In genomic region chr19:29941828-29942403, GRCh38 we compare ENCODE assay signal across 1 cellular context.
TF ChIP-seq lines count a peak whose summit lies in the region.

Gene URI1, plus strand, starts transcription at chr19:29942239. Its CDS starts 309 bp downstream, at chr19:29942548.

TF ChIP-seq in K562, 482 proteins besides CTCF, POLR2A, EP300 and RAD21 (continued from another document and continues in another):
- TF ChIP-seq DEAF1 (CRISPR knock-in tag; IDR thresholded peaks at IDR 0.05) (no peak), ZNF551 (CRISPR knock-in tag; IDR thresholded peaks at IDR 0.05) (no peak), NR2F6 (CRISPR knock-in tag; IDR thresholded peaks at IDR 0.05) (no peak), ZNF778 (CRISPR knock-in tag; IDR thresholded peaks at IDR 0.05) (no peak), ZNF384 (IDR thresholded peaks at IDR 0.05; ENCODE audit: low read depth, low read length) (no peak), HBP1 (CRISPR knock-in tag; IDR thresholded peaks at IDR 0.05) (no peak), RBM14 (IDR thresholded peaks at IDR 0.05; ENCODE audit: borderline replicate concordance, insufficient read depth, low read depth, low read length) (no peak), MCM5 (IDR thresholded peaks at IDR 0.05; ENCODE audit: low read depth) (no peak), NCOR1 (IDR thresholded peaks at IDR 0.05) (no peak), ZNF143 (CRISPR knock-in tag; IDR thresholded peaks at IDR 0.05) (no peak), ZNF431 (CRISPR knock-in tag; IDR thresholded peaks at IDR 0.05) (no peak), TAF9B (IDR thresholded peaks at IDR 0.05; ENCODE audit: partially characterized antibody) (peak; percentile 33), NCOA6 (IDR thresholded peaks at IDR 0.05) (no peak), UBTF (IDR thresholded peaks at IDR 0.05; ENCODE audit: borderline replicate concordance in 1 of 2, low read depth in 2 of 2, low read length in 2 of 2) (no peak), TCFL5 (CRISPR knock-in tag; conservative IDR thresholded peaks at IDR 0.05) (no peak), SOX6 (IDR thresholded peaks at IDR 0.05) (no peak), FOXK2 (conservative IDR thresholded peaks at IDR 0.05 in 1 of 2, IDR thresholded peaks at IDR 0.05 in 1 of 2; ENCODE audit: low read depth in 2 of 2) (peak in 1 of 2 experiments; percentile 37; a peak in 2 of 4 replicates), COPS2 (conservative IDR thresholded peaks at IDR 0.05) (no peak), ATF2 (CRISPR knock-in tag; IDR thresholded peaks at IDR 0.05) (no peak), RFX5 (IDR thresholded peaks at IDR 0.05; ENCODE audit: low read depth, low read length) (no peak), ZNF583 (CRISPR knock-in tag; IDR thresholded peaks at IDR 0.05) (no peak), PRPF4 (IDR thresholded peaks at IDR 0.05; ENCODE audit: insufficient read depth, low read depth, low read length, poor library complexity, severe bottlenecking) (no peak), AFF4 (CRISPR knock-in tag; IDR thresholded peaks at IDR 0.05) (no peak), ZNF212 (CRISPR knock-in tag; IDR thresholded peaks at IDR 0.05) (no peak), HINFP (tag; conservative IDR thresholded peaks at IDR 0.05; ENCODE audit: low read depth) (no peak), TBL1XR1 (IDR thresholded peaks at IDR 0.05; ENCODE audit: low read length in 2 of 2) (no peak), ETV6 (IDR thresholded peaks at IDR 0.05; ENCODE audit: borderline replicate concordance in 1 of 2, low read depth in 2 of 2, low read length in 1 of 2) (no peak), ETV6 (CRISPR knock-in tag; IDR thresholded peaks at IDR 0.05; ENCODE audit: borderline replicate concordance) (no peak; the same call in 1 of the 2 replicates), ZNF592 (IDR thresholded peaks at IDR 0.05) (no peak), ZEB2 (IDR thresholded peaks at IDR 0.05) (no peak), MXI1 (IDR thresholded peaks at IDR 0.05; ENCODE audit: low read depth, low read length) (peak; percentile 27; the same call in 1 of the 2 replicates), ZNF444 (CRISPR knock-in tag; IDR thresholded peaks at IDR 0.05) (no peak), E2F5 (CRISPR knock-in tag; IDR thresholded peaks at IDR 0.05) (no peak), MIER1 (IDR thresholded peaks at IDR 0.05; ENCODE audit: low read depth) (no peak), THRB (CRISPR knock-in tag; conservative IDR thresholded peaks at IDR 0.05) (no peak), CBX8 (IDR thresholded peaks at IDR 0.05; ENCODE audit: borderline replicate concordance, extremely low read depth, low read depth, low read length, poor library complexity, severe bottlenecking) (no peak), SRSF1 (IDR thresholded peaks at IDR 0.05; ENCODE audit: low read depth, low read length) (no peak), NRF1 (conservative IDR thresholded peaks at IDR 0.05 in 1 of 2, IDR thresholded peaks at IDR 0.05 in 1 of 2) (peak; percentile 90), MAZ (CRISPR knock-in tag; conservative IDR thresholded peaks at IDR 0.05 in 1 of 2, IDR thresholded peaks at IDR 0.05 in 1 of 2) (peak; percentile 22 to 43; a peak in 2 of 4 replicates), SNRNP70 (optimal IDR thresholded peaks at IDR 0.05; ENCODE audit: low read depth, low read length) (no peak), IRF1 (CRISPR knock-in tag; IDR thresholded peaks at IDR 0.05; ENCODE audit: borderline replicate concordance) (no peak)
